In genomic region chr12:53098354-53098981, GRCh38 we compare ENCODE assay signal across 8 cellular contexts. TPM values are rescaled to one million over a fixed set of nuclear protein-coding genes. Genes with fewer than 3 reads are reported as not detected.
A peak's percentile ranks its signal among the peaks of the same experiment; 100 is the strongest.
DNase-seq lines count a peak whose midpoint lies in the region; ATAC-seq and TF ChIP-seq lines count a peak whose summit lies in the region.

No MANE protein-coding gene starts in this region.

- peaks cover 1% of the 10 kb centered on the region for H3K36me3 Mint-ChIP-seq in central memory CD8-positive, alpha-beta T cell (ENCODE audit: insufficient read depth)

- H3K27me3 Mint-ChIP-seq in central memory CD8-positive, alpha-beta T cell = no peaks in the 10 kb centered on the region

- DNase-seq in EH (ENCODE audit: low read depth) (peak; percentile 91), RPMI7951 (ENCODE audit: low read depth) (peak; percentile 80), superior temporal gyrus (ENCODE audit: extremely low spot score) (peak; percentile 20), NCI-H146 (lab: John Stamatoyannopoulos, UW) (no peak)
- DNase-seq in central memory CD8-positive, alpha-beta T cell (ENCODE audit: low spot score in 2 of 2) = no peak

- H3K9me3 Mint-ChIP-seq in central memory CD8-positive, alpha-beta T cell = no peaks in the 10 kb centered on the region

- peak overlapping the region; percentile 45 to 71 for H3K27ac ChIP-seq in liver (ENCODE audit: low read depth in 1 of 2, low read length in 2 of 2)

- TF ChIP-seq RAD21 in liver (IDR thresholded peaks at IDR 0.05) = no peak

- H3K9me3 ChIP-seq in liver (ENCODE audit: control insufficient read depth in 4 of 4, low read length in 3 of 4) = no peaks in the 10 kb centered on the region

- no peaks in the 10 kb centered on the region for H3K27me3 ChIP-seq in liver (ENCODE audit: control insufficient read depth in 4 of 4, insufficient read depth in 4 of 4, low read length in 3 of 4)

- peaks cover 17 to 35% (median 26%) of the 10 kb centered on the region in 4 donors for H3K4me1 ChIP-seq in liver (ENCODE audit: control insufficient read depth in 4 of 4, insufficient read depth in 4 of 4, low read length in 3 of 4)

- no peak for TF ChIP-seq CTCF in liver (IDR thresholded peaks at IDR 0.05; ENCODE audit: low read depth, low read length, missing input control)

- H3K36me3 ChIP-seq in liver (ENCODE audit: control insufficient read depth in 4 of 4, insufficient read depth in 3 of 4, low read depth in 1 of 4, low read length in 3 of 4) = no peaks in the 10 kb centered on the region

- no peak overlapping the region for H3K9ac ChIP-seq in liver (ENCODE audit: low read depth in 1 of 2, low read length in 2 of 2)

- H3K27ac Mint-ChIP-seq in central memory CD8-positive, alpha-beta T cell (ENCODE audit: low read depth) = no peak overlapping the region

- peak overlapping the region; percentile 67 for H3K4me3 Mint-ChIP-seq in central memory CD8-positive, alpha-beta T cell

- H3K4me3 ChIP-seq in liver (ENCODE audit: low read depth in 1 of 3, low read length in 3 of 3) = peak overlapping the region in 1 of 3 donors; percentile 55

- peaks cover 52% of the 10 kb centered on the region for H3K4me1 Mint-ChIP-seq in central memory CD8-positive, alpha-beta T cell

- 76% methylated on average over 13 of the region's 13 CpGs for WGBS in liver

- ATAC-seq in central memory CD8-positive, alpha-beta T cell (replicated peaks; ENCODE audit: extremely low read depth, poor library complexity, severe bottlenecking) = no peak
- ATAC-seq in HG03175 (IDR thresholded peaks at IDR 0.05; ENCODE audit: unreplicated experiment) (no peak), HG03520 (IDR thresholded peaks at IDR 0.05; ENCODE audit: unreplicated experiment) (no peak)

TF ChIP-seq in liver, 16 proteins besides CTCF, POLR2A, EP300 and RAD21:
- no peak for TF ChIP-seq SP1 (IDR thresholded peaks at IDR 0.05)
- TF ChIP-seq FOXA1 (IDR thresholded peaks at IDR 0.05) = no peak
- no peak for TF ChIP-seq NR2F2 (IDR thresholded peaks at IDR 0.05)
- no peak for TF ChIP-seq REST (IDR thresholded peaks at IDR 0.05)
- TF ChIP-seq HNF4G (IDR thresholded peaks at IDR 0.05) = no peak

RNA-seq across cellular contexts. Expression of gene IGFBP6, which starts 1.0 kb away (rescaled TPM):
- total RNA-seq in RPMI7951 (2014; rRNA removed; shearing (Covaris generic)) = 103 and 132 TPM in 2 replicates
- 10 to 100 TPM in 1 of 2 donors, 1 to 10 TPM in 1; 1.6 to 13.6 TPM for total RNA-seq in liver
- 10 to 100 TPM; 10.5 to 17.6 TPM for polyA plus RNA-seq in liver

RNA-seq across cellular contexts. Expression of gene SOAT2, which starts 4.8 kb away (rescaled TPM):
- not detected in 2 replicates for total RNA-seq in RPMI7951 (2014; rRNA removed; shearing (Covaris generic))
- total RNA-seq in liver = 1 to 10 TPM in 1 of 2 donors, under 1 TPM in 1; 0.92 to 9.4 TPM
- polyA plus RNA-seq in liver = 1 to 10 TPM in 1 of 2 donors, under 1 TPM in 1; 0.48 to 1.6 TPM

RNA-seq across cellular contexts. Expression of gene SPRYD3, which starts 19.3 kb away (rescaled TPM):
- total RNA-seq in RPMI7951 (2014; rRNA removed; shearing (Covaris generic)) = 10.6 and 16.7 TPM in 2 replicates
- total RNA-seq in liver = 10 to 100 TPM in 1 of 2 donors, 1 to 10 TPM in 1; 6.0 to 15.2 TPM
- polyA plus RNA-seq in liver = 10 to 100 TPM; 11.3 to 20.3 TPM

RNA-seq across cellular contexts. Expression of gene TNS2, which starts 48.6 kb away (rescaled TPM):
- 6.1 and 10.5 TPM in 2 replicates for total RNA-seq in RPMI7951 (2014; rRNA removed; shearing (Covaris generic))
- total RNA-seq in liver = 10 to 100 TPM; 11.7 to 94.0 TPM
- 10 to 100 TPM; 44.7 to 47.2 TPM for polyA plus RNA-seq in liver

Comparison
In these comparisons a context has a peak if more than half of its experiments do, and no peak if none do; other contexts are left out.
1. DNase-seq: peak in EH (single experiment), RPMI7951 (single experiment) and superior temporal gyrus (single experiment); none in central memory CD8-positive, alpha-beta T cell (0 of 2) and NCI-H146 (single experiment).